27 cellular contexts compared by ENCODE assay signal in the genomic region with DNA sequence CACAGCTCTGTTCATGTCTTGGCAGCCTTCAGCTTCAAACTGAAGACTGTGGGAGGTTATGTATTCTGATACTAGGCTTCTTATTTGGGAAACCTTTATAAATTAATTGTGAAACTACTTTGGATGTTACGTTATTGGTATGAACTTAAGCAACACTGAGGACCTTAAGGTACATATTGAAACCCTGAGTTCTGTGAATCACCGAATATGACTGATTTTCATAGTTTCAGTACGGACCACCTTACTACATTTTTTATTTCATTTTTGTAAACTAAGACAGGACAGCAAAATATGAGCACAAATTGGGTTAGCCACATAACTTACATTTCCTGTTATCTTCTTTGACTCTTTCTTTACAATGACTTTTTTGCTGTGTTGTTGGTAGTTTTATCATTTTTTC.
A peak's percentile ranks its signal among the peaks of the same experiment; 100 is the strongest.
DNase-seq lines count a peak whose midpoint lies in the region; ATAC-seq, FAIRE-seq and TF ChIP-seq lines count a peak whose summit lies in the region.
"Had no signal": no experiment of that assay in that cellular context is flagged by ENCODE, and none has a peak within 500 bp of the region (broad histone marks: within the 10 kb centered on the region; RNA-seq: fewer than 3 reads in every experiment).

No MANE protein-coding gene starts in this region.

- no peaks in the 10 kb centered on the region for H3K9me3 ChIP-seq in GM12878 (replicated peaks; ENCODE audit: control insufficient read depth, insufficient read depth, low read length)
- no peaks in the 10 kb centered on the region for H3K9me3 ChIP-seq in breast epithelium
- H3K9me3 ChIP-seq: ascending aorta; BLaER1 treated with 17β-estradiol and CSF1 and Interleukin-3, amounts not matched to agents 10 nM and 100 nM; left lung; right lobe of liver; testis; uterus had no signal

- no peaks in the 10 kb centered on the region for H3K4me1 ChIP-seq in GM12878 (ENCODE audit: control insufficient read depth, insufficient read depth, low read length)
- H3K4me1 ChIP-seq in breast epithelium = no peaks in the 10 kb centered on the region
- H3K4me1 ChIP-seq: BLaER1 treated with 17β-estradiol and CSF1 and Interleukin-3, amounts not matched to agents 10 nM and 100 nM; left lung; parathyroid adenoma; right lobe of liver; testis; uterus had no signal

- no peak for TF ChIP-seq EP300 in GM12878 (IDR thresholded peaks at IDR 0.05; ENCODE audit: borderline replicate concordance in 1 of 2, control insufficient read depth in 1 of 2, low read depth in 2 of 2, low read length in 2 of 2)

- CTCF ChIA-PET in GM12878 (lab: Yijun Ruan, JAX) = interaction anchor here (1.2 to 2.8 kb wide), 3 partner anchors 203 to 572 kb away, joined by 3 to 18 read pairs (median 3); no protein-coding TSS in a partner anchor

- DNase-seq in GM06990 (ENCODE audit: extremely low read depth, insufficient read length) (peak; percentile 36), GM12878 (ENCODE audit: low read depth, low spot score) (no peak), breast epithelium (ENCODE audit: low spot score in 2 of 2) (no peak), NCI-H748 treated with DMSO at 0.1 percent for 48 hours (lab: John Stamatoyannopoulos, UW) (no peak), GM12892 (ENCODE audit: insufficient read length) (no peak), COR-L47 (lab: John Stamatoyannopoulos, UW) (no peak)
- DNase-seq: ACHN; activated CD4-positive, CD25-positive, alpha-beta regulatory T cell; activated T-cell treated with anti-CD3 and anti-CD28 coated beads, Interleukin-2, amount 50 U/mL, for 4 hours; Calu3; foreskin melanocyte; left lung; NCI-H187; NCI-H2227 treated with DMSO at 0.1 percent for 48 hours; NCI-H774; PC-3; right lobe of liver; Right ventricle myocardium superior; SW 1271; testis; uterus had no signal

- SMC1A ChIA-PET in GM12878 (lab: Charles Lee; ENCODE audit: uncharacterized antibody, unreplicated experiment) = interaction anchor here (1.8 kb wide), 1 partner anchor 360 kb away, joined by 5 read pairs; no protein-coding TSS in a partner anchor

- ATAC-seq in GM19463 (IDR thresholded peaks at IDR 0.05; ENCODE audit: unreplicated experiment) (peak; percentile 51), HG02973 (IDR thresholded peaks at IDR 0.05; ENCODE audit: unreplicated experiment) (peak; percentile 54), GM12878 (peak; percentile 74)
- ATAC-seq: activated T-cell treated with anti-CD3 and anti-CD28 coated beads, Interleukin-2, amount 50 U/mL, for 4 hours; left lung; PC-3; right lobe of liver had no signal

- 1% methylated on average over 3 of the region's 3 CpGs for WGBS in GM12878 (ENCODE audit: insufficient coverage, insufficient replicate concordance, low lambda C conversion rate, missing lambda C conversion rate)

- in situ Hi-C loops in GM12878 (cut with MboI) = no loop called here

- TF ChIP-seq CTCF in GM06990 (IDR thresholded peaks at IDR 0.05; ENCODE audit: insufficient read depth, low read length, poor library complexity, severe bottlenecking) (no peak), GM12878 (IDR thresholded peaks at IDR 0.05 in 2 of 3, conservative IDR thresholded peaks at IDR 0.05 in 1 of 3; ENCODE audit: control insufficient read depth in 2 of 3, extremely low read depth in 1 of 3, insufficient read depth in 1 of 3, low read depth in 3 of 3, low read length in 3 of 3) (no peak), breast epithelium (IDR thresholded peaks at IDR 0.05) (no peak)

- no peak for TF ChIP-seq RAD21 in GM12878 (IDR thresholded peaks at IDR 0.05; ENCODE audit: insufficient read depth, low read depth, low read length)

- H3K36me3 ChIP-seq in GM06990 (ENCODE audit: control insufficient read depth, insufficient read depth, low read length) (no peaks in the 10 kb centered on the region), GM12878 (ENCODE audit: control insufficient read depth in 2 of 2, insufficient read depth in 2 of 2, low read length in 1 of 2) (no peaks in the 10 kb centered on the region), breast epithelium (no peaks in the 10 kb centered on the region)
- H3K36me3 ChIP-seq: ascending aorta; BLaER1 treated with 17β-estradiol and CSF1 and Interleukin-3, amounts not matched to agents 10 nM and 100 nM; left lung; right lobe of liver; uterus had no signal

- FAIRE-seq in GM12878 (lab: Jason Lieb, UNC) (no peak), GM12892 (lab: Jason Lieb, UNC) (no peak)

- no peak for TF ChIP-seq POLR2A in GM12878 (IDR thresholded peaks at IDR 0.05; ENCODE audit: low read depth, low read length)
- TF ChIP-seq POLR2A in breast epithelium (IDR thresholded peaks at IDR 0.05) = no peak
- TF ChIP-seq POLR2A in GM12892 (IDR thresholded peaks at IDR 0.05; ENCODE audit: low read depth, low read length) = no peak

- H3K4me3 ChIP-seq in GM06990 (replicated peaks; ENCODE audit: low read depth, low read length) (no peak overlapping the region), GM12878 (no peak overlapping the region), breast epithelium (no peak overlapping the region)
- H3K4me3 ChIP-seq: ascending aorta; BLaER1 treated with 17β-estradiol and CSF1 and Interleukin-3, amounts not matched to agents 10 nM and 100 nM; left lung; right lobe of liver; testis; uterus had no signal

- intact Hi-C loops in GM12878 (cut with micrococcal nuclease; ENCODE audit: unreplicated experiment) (loop anchor here (10.0 kb wide), 1 partner anchor 732 kb away; no protein-coding TSS in a partner anchor), breast epithelium (cut with DNase I; ENCODE audit: low total_unique reads) (no loop called here)

- RAD21 ChIA-PET in GM12878 (lab: Charles Lee; ENCODE audit: unreplicated experiment) = no interaction called here

- H3K27ac ChIP-seq in GM12878 (ENCODE audit: control insufficient read depth, insufficient read depth) (no peak overlapping the region), breast epithelium (no peak overlapping the region)
- H3K27ac ChIP-seq: ascending aorta; BLaER1 treated with 17β-estradiol and CSF1 and Interleukin-3, amounts not matched to agents 10 nM and 100 nM; epithelial cell of prostate; left lung; parathyroid adenoma; right lobe of liver; testis; uterus had no signal

- no peaks in the 10 kb centered on the region for H3K79me2 ChIP-seq in GM12878 (ENCODE audit: control insufficient read depth, insufficient read depth, low read length)
- H3K79me2 ChIP-seq: parathyroid adenoma had no signal

- no peak overlapping the region for H3K4me2 ChIP-seq in GM12878 (ENCODE audit: control insufficient read depth, insufficient read depth)
- H3K4me2 ChIP-seq: BLaER1 treated with 17β-estradiol and CSF1 and Interleukin-3, amounts not matched to agents 10 nM and 100 nM had no signal

- BruUV-seq in GM12878 (replicated peaks; lab: Mats Ljungman, UMichigan) = no TSS peak

- H4K20me1 ChIP-seq in GM12878 (ENCODE audit: control insufficient read depth, insufficient read depth) = no peaks in the 10 kb centered on the region
- H4K20me1 ChIP-seq: BLaER1 treated with 17β-estradiol and CSF1 and Interleukin-3, amounts not matched to agents 10 nM and 100 nM had no signal

- no peak overlapping the region for H2AFZ ChIP-seq in GM12878 (ENCODE audit: control insufficient read depth, low read depth, low read length)
- H2AFZ ChIP-seq: parathyroid adenoma had no signal

- no peak overlapping the region for H3K9ac ChIP-seq in GM12878 (ENCODE audit: control insufficient read depth, insufficient read depth, low read length)
- H3K9ac ChIP-seq: BLaER1 treated with 17β-estradiol and CSF1 and Interleukin-3, amounts not matched to agents 10 nM and 100 nM; parathyroid adenoma had no signal

- POLR2A ChIA-PET in GM12878 (lab: Charles Lee) = no interaction called here

- H3K27me3 ChIP-seq in GM06990 (replicated peaks; ENCODE audit: control insufficient read depth, insufficient read depth, low read length) = no peaks in the 10 kb centered on the region
- no peaks in the 10 kb centered on the region for H3K27me3 ChIP-seq in GM12878 (replicated peaks in 1 of 2; ENCODE audit: control insufficient read depth in 2 of 2, insufficient read depth in 2 of 2, low read length in 1 of 2)
- H3K27me3 ChIP-seq in breast epithelium = no peaks in the 10 kb centered on the region
- H3K27me3 ChIP-seq: ascending aorta; BLaER1 treated with 17β-estradiol and CSF1 and Interleukin-3, amounts not matched to agents 10 nM and 100 nM; left lung; right lobe of liver; testis; uterus had no signal

TF ChIP-seq in GM12878, 131 proteins besides CTCF, POLR2A, EP300 and RAD21 (continues in another document):
- TF ChIP-seq NFIC (IDR thresholded peaks at IDR 0.05; ENCODE audit: low read depth, low read length) (peak; percentile 54; the same call in 1 of the 2 replicates), STAT1 (conservative IDR thresholded peaks at IDR 0.05) (no peak), TAF1 (IDR thresholded peaks at IDR 0.05; ENCODE audit: borderline replicate concordance, low read depth, low read length) (no peak), NBN (IDR thresholded peaks at IDR 0.05) (no peak), CREM (IDR thresholded peaks at IDR 0.05; ENCODE audit: low read depth) (0 out of 2 replicates have a peak, but pooled peaks have one; percentile 24), RAD51 (IDR thresholded peaks at IDR 0.05) (no peak), WRNIP1 (IDR thresholded peaks at IDR 0.05; ENCODE audit: borderline replicate concordance, low read depth, low read length) (no peak), CREB1 (IDR thresholded peaks at IDR 0.05; ENCODE audit: low read depth) (no peak)
- TF ChIP-seq, protein P1, sequence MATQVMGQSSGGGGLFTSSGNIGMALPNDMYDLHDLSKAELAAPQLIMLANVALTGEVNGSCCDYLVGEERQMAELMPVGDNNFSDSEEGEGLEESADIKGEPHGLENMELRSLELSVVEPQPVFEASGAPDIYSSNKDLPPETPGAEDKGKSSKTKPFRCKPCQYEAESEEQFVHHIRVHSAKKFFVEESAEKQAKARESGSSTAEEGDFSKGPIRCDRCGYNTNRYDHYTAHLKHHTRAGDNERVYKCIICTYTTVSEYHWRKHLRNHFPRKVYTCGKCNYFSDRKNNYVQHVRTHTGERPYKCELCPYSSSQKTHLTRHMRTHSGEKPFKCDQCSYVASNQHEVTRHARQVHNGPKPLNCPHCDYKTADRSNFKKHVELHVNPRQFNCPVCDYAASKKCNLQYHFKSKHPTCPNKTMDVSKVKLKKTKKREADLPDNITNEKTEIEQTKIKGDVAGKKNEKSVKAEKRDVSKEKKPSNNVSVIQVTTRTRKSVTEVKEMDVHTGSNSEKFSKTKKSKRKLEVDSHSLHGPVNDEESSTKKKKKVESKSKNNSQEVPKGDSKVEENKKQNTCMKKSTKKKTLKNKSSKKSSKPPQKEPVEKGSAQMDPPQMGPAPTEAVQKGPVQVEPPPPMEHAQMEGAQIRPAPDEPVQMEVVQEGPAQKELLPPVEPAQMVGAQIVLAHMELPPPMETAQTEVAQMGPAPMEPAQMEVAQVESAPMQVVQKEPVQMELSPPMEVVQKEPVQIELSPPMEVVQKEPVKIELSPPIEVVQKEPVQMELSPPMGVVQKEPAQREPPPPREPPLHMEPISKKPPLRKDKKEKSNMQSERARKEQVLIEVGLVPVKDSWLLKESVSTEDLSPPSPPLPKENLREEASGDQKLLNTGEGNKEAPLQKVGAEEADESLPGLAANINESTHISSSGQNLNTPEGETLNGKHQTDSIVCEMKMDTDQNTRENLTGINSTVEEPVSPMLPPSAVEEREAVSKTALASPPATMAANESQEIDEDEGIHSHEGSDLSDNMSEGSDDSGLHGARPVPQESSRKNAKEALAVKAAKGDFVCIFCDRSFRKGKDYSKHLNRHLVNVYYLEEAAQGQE (IDR thresholded peaks at IDR 0.05; ENCODE audit: low read depth, low read length) = no peak
